ENCODE assay signal across 26 cellular contexts in the genomic region with DNA sequence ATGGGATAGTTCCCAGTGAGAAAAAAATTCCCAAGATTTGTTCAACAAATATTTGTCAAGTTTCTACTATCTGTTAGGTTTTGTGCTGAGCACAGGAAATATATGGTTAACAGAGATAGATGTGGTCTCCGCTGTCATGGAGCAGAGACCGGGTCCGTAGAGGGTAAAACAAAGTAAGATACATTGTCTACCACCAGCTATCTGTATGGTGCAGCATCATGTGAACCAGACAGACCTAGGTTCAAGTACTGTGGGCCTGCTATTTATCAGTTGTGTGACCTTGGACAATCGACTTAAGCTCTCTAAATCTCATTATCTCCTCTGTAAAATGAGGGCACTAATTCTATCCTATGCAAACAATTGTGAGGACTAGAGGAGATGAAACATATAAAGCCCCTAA.
"Had no signal": no experiment of that assay in that cellular context is flagged by ENCODE, and none has a peak within 500 bp of the region (broad histone marks: within the 10 kb centered on the region; RNA-seq: fewer than 3 reads in every experiment).

No MANE protein-coding gene starts in this region.

- FAIRE-seq: astrocyte, islet of Langerhans had no signal

- DNase-seq: activated CD4-positive, alpha-beta memory T cell treated with anti-CD3 and anti-CD28 coated beads, Interleukin-2, amount 10 ng/mL, durations not matched to agents 7 days and 5 days; activated CD4-positive, alpha-beta T cell treated with anti-CD3 and anti-CD28 coated beads, Interleukin-2, amount 10 ng/mL, durations not matched to agents 7 days and 5 days; activated CD4-positive, CD25-positive, alpha-beta regulatory T cell treated with anti-CD3 and anti-CD28 coated beads, Interleukin-2, amount 50 U/mL, for 72 hours; activated CD8-positive, alpha-beta memory T cell treated with anti-CD3 and anti-CD28 coated beads, Interleukin-2, amount 50 U/mL, for 48 hours; activated gamma-delta T cell treated with Interleukin-2 at 50 U/mL for 16 hours; activated naive CD4-positive, alpha-beta T cell treated with anti-CD3 and anti-CD28 coated beads, Interleukin-2, amount 50 U/mL, for 16 hours; activated T-cell treated with anti-CD3 and anti-CD28 coated beads, Interleukin-2, amount 50 U/mL, for 24 hours; amniotic stem cell; brain microvascular endothelial cell; cortex of kidney; foreskin melanocyte; heart right ventricle; left ventricle myocardium inferior; mucosa of descending colon; nephron progenitor cell; ovary; right lobe of liver; stimulated activated CD4-positive, alpha-beta T cell treated with anti-CD3 and anti-CD28 coated beads, Interleukin-2, amount 100 ng/mL, for 48 hours; stimulated activated naive CD4-positive, alpha-beta T cell treated with Interleukin-2 at 50 U/mL for 16 hours had no signal

- H3K27me3 ChIP-seq: brain microvascular endothelial cell, esophagus muscularis mucosa, heart right ventricle, neutrophil, ovary, right lobe of liver, tibial nerve had no signal

- H3K4me3 ChIP-seq: esophagus muscularis mucosa, heart right ventricle, left ventricle myocardium inferior, lung, mucosa of descending colon, ovary, right lobe of liver, tibial nerve had no signal

- ATAC-seq: heart right ventricle, mucosa of descending colon, right lobe of liver had no signal

- H3K36me3 ChIP-seq: brain microvascular endothelial cell, esophagus muscularis mucosa, heart right ventricle, left ventricle myocardium inferior, neutrophil, ovary, right lobe of liver, tibial nerve had no signal

- H3K27ac ChIP-seq: brain microvascular endothelial cell, esophagus muscularis mucosa, heart right ventricle, left ventricle myocardium inferior, neutrophil, ovary, right lobe of liver, tibial nerve, VCaP had no signal

- H3K9me3 ChIP-seq: esophagus muscularis mucosa, heart right ventricle, left ventricle myocardium inferior, mucosa of descending colon, neutrophil, ovary, right lobe of liver, tibial nerve had no signal

- H3K4me1 ChIP-seq: right lobe of liver had no signal
